15 cellular contexts compared by ENCODE assay signal in genomic region chr3:127551971-127552370, GRCh38. TPM values are rescaled to one million over a fixed set of nuclear protein-coding genes. Genes with fewer than 3 reads are reported as not detected.
DNase-seq lines count a peak whose midpoint lies in the region; ATAC-seq and TF ChIP-seq lines count a peak whose summit lies in the region.
"Had no signal": no experiment of that assay in that cellular context is flagged by ENCODE, and none has a peak within 500 bp of the region (broad histone marks: within the 10 kb centered on the region; RNA-seq: fewer than 3 reads in every experiment).

No MANE protein-coding gene starts in this region.

- no peaks in the 10 kb centered on the region for H3K36me3 Mint-ChIP-seq in nephron (ENCODE audit: low read depth)
- no peaks in the 10 kb centered on the region for H3K36me3 Mint-ChIP-seq in activated T-cell treated with anti-CD3 and anti-CD28 coated beads, Interleukin-2, amount 50 U/mL, for 4 hours (ENCODE audit: insufficient read depth)
- H3K36me3 Mint-ChIP-seq: T-cell had no signal

- peaks cover 16% of the 10 kb centered on the region for H3K4me1 ChIP-seq in BE2C
- peaks cover 0 to 19% (median 8%) of the 10 kb centered on the region in 4 donors for H3K4me1 ChIP-seq in tibial artery

- TF ChIP-seq CTCF in BE2C (IDR thresholded peaks at IDR 0.05; ENCODE audit: low read depth, low read length) (no peak), nephron (IDR thresholded peaks at IDR 0.05; ENCODE audit: unreplicated experiment in 3 of 3) (no peak), tibial artery (IDR thresholded peaks at IDR 0.05) (no peak)

- intact Hi-C loops in tibial artery (cut with DNase I; ENCODE audit: low total_unique reads), result no loop called here

- peaks cover 12% of the 10 kb centered on the region for H3K27me3 Mint-ChIP-seq in nephron (ENCODE audit: low read depth)
- peaks cover 8% of the 10 kb centered on the region for H3K27me3 Mint-ChIP-seq in activated T-cell treated with anti-CD3 and anti-CD28 coated beads, Interleukin-2, amount 50 U/mL, for 4 hours (ENCODE audit: low read depth)

- H3K9me3 Mint-ChIP-seq in nephron, result no peaks in the 10 kb centered on the region
- H3K9me3 Mint-ChIP-seq in activated T-cell treated with anti-CD3 and anti-CD28 coated beads, Interleukin-2, amount 50 U/mL, for 4 hours, result no peaks in the 10 kb centered on the region
- H3K9me3 Mint-ChIP-seq: T-cell had no signal

- H3K9me3 ChIP-seq in BE2C (no peaks in the 10 kb centered on the region), tibial artery (no peaks in the 10 kb centered on the region)

- peak overlapping the region; percentile 5 to 52 (median 8) for H3K27ac Mint-ChIP-seq in nephron
- H3K27ac Mint-ChIP-seq: B cell, T-cell had no signal

- no peak for ATAC-seq in activated T-cell treated with anti-CD3 and anti-CD28 coated beads, Interleukin-2, amount 50 U/mL, for 4 hours
- ATAC-seq: T-cell had no signal

- no peak overlapping the region for H3K27ac ChIP-seq in tibial artery
- H3K27ac ChIP-seq: 22Rv1 had no signal

- H3K4me3 ChIP-seq in BE2C (ENCODE audit: low read depth, low read length), result no peak overlapping the region
- H3K4me3 ChIP-seq in tibial artery, result no peak overlapping the region

- H3K4me1 Mint-ChIP-seq in nephron, result peaks cover 39% of the 10 kb centered on the region
- H3K4me1 Mint-ChIP-seq in activated T-cell treated with anti-CD3 and anti-CD28 coated beads, Interleukin-2, amount 50 U/mL, for 4 hours (ENCODE audit: low read depth), result peaks cover 6% of the 10 kb centered on the region

- H3K4me3 Mint-ChIP-seq in nephron, result no peak overlapping the region
- H3K4me3 Mint-ChIP-seq in activated T-cell treated with anti-CD3 and anti-CD28 coated beads, Interleukin-2, amount 50 U/mL, for 4 hours, result no peak overlapping the region
- H3K4me3 Mint-ChIP-seq: B cell, T-cell had no signal

- H3K27me3 ChIP-seq in BE2C (no peaks in the 10 kb centered on the region), tibial artery (no peaks in the 10 kb centered on the region)

- H3K36me3 ChIP-seq in BE2C (no peaks in the 10 kb centered on the region), tibial artery (no peaks in the 10 kb centered on the region)

- DNase-seq in NCI-H1105 treated with DMSO at 0.1 percent for 48 hours (lab: John Stamatoyannopoulos, UW) (peak; percentile 30), NCI-H1105 (lab: John Stamatoyannopoulos, UW) (no peak), BE2C (peak; percentile 70), SK-N-DZ (ENCODE audit: low spot score) (peak; percentile 92), tibial artery (no peak)
- no peak for DNase-seq in activated T-cell treated with anti-CD3 and anti-CD28 coated beads, Interleukin-2, amount 50 U/mL, for 4 hours
- DNase-seq: Calu3, NCI-H1048, NCI-H1436 treated with DMSO at 0.1 percent for 48 hours, NCI-H2029, SIG-M5, T-cell had no signal

RNA-seq across cellular contexts. Expression of gene TPRA1, which starts 38.6 kb away (rescaled TPM):
- polyA plus RNA-seq in BE2C (2012; ENCODE audit: insufficient read depth, insufficient read length, low read depth), result 64.6 TPM
- 27.0 and 31.9 TPM in 2 replicates for polyA plus RNA-seq in SK-N-DZ (2014; cell fraction: cytosol; rRNA removed)
- polyA plus RNA-seq in SK-N-DZ (2014; cell fraction: nucleus; rRNA removed), result 78.3 and 84.0 TPM in 2 replicates
- 10 to 100 TPM; 37.8 to 39.2 (median 38.9) TPM for total RNA-seq in activated T-cell treated with anti-CD3 and anti-CD28 coated beads, Interleukin-2, amount 50 U/mL, for 4 hours

RNA-seq across cellular contexts. Expression of gene MCM2, which starts 46.2 kb away (rescaled TPM):
- polyA plus RNA-seq in BE2C (2012; ENCODE audit: insufficient read depth, insufficient read length, low read depth), result 39.5 TPM
- polyA plus RNA-seq in SK-N-DZ (2014; cell fraction: cytosol; rRNA removed), result 328 and 365 TPM in 2 replicates
- 248 and 305 TPM in 2 replicates for polyA plus RNA-seq in SK-N-DZ (2014; cell fraction: nucleus; rRNA removed)
- total RNA-seq in activated T-cell treated with anti-CD3 and anti-CD28 coated beads, Interleukin-2, amount 50 U/mL, for 4 hours, result 100 to 1,000 TPM; 284 to 362 (median 320) TPM

Comparison
In these comparisons a context has a peak if more than half of its experiments do, and no peak if none do; other contexts are left out.
1. DNase-seq: peak in NCI-H1105 treated with DMSO at 0.1 percent for 48 hours (single experiment), BE2C (single experiment) and SK-N-DZ (single experiment); none in NCI-H1105 (single experiment), tibial artery (0 of 2) and activated T-cell treated with anti-CD3 and anti-CD28 coated beads, Interleukin-2, amount 50 U/mL, for 4 hours (single experiment).